In genomic region chr17:76422860-76423259, GRCh38 we compare ENCODE assay signal across 19 cellular contexts. TPM values are rescaled to one million over a fixed set of nuclear protein-coding genes. Genes with fewer than 3 reads are reported as not detected.
A peak's percentile ranks its signal among the peaks of the same experiment; 100 is the strongest.
DNase-seq lines count a peak whose midpoint lies in the region; ATAC-seq and TF ChIP-seq lines count a peak whose summit lies in the region.
"Had no signal": no experiment of that assay in that cellular context is flagged by ENCODE, and none has a peak within 500 bp of the region (broad histone marks: within the 10 kb centered on the region; RNA-seq: fewer than 3 reads in every experiment).

No MANE protein-coding gene starts in this region.

- H3K79me1 ChIP-seq in trophoblast cell (ENCODE audit: low read length) = no peaks in the 10 kb centered on the region

- H3K14ac ChIP-seq in trophoblast cell (ENCODE audit: low read length) = no peak overlapping the region

- no peak for TF ChIP-seq POLR2A in esophagus squamous epithelium (IDR thresholded peaks at IDR 0.05)

- peaks cover 27% of the 10 kb centered on the region for H3K36me3 ChIP-seq in BLaER1
- no peaks in the 10 kb centered on the region for H3K36me3 ChIP-seq in trophoblast cell (ENCODE audit: control insufficient read depth in 1 of 2, insufficient read depth in 2 of 2, low read length in 2 of 2)
- H3K36me3 ChIP-seq in esophagus squamous epithelium = peaks cover 0 to 15% (median 0%) of the 10 kb centered on the region in 3 donors
- H3K36me3 ChIP-seq: HAP-1 had no signal

- H3K27ac Mint-ChIP-seq in IgD-negative memory B cell (peak overlapping the region; percentile 41 to 94 (median 93)), Calu3 (ENCODE audit: unreplicated experiment) (no peak overlapping the region)
- H3K27ac Mint-ChIP-seq in central memory CD8-positive, alpha-beta T cell (ENCODE audit: low read depth) = no peak overlapping the region

- H4K8ac ChIP-seq in trophoblast cell (ENCODE audit: low read depth, low read length) = no peak overlapping the region

- peak overlapping the region in 3 of 4 donors; percentile 73 to 90 (median 77) for H3K4me3 Mint-ChIP-seq in IgD-negative memory B cell
- peak overlapping the region; percentile 2 for H3K4me3 Mint-ChIP-seq in central memory CD8-positive, alpha-beta T cell
- H3K4me3 Mint-ChIP-seq in Calu3 (ENCODE audit: low read depth, unreplicated experiment) = no peak overlapping the region

- no peak overlapping the region for H3K4ac ChIP-seq in trophoblast cell (ENCODE audit: low read depth, low read length)

- H3K4me1 Mint-ChIP-seq in IgD-negative memory B cell (peaks cover 43 to 51% (median 47%) of the 10 kb centered on the region in 3 donors), Calu3 (ENCODE audit: low read depth, unreplicated experiment) (peaks cover under 1% of the 10 kb centered on the region)
- H3K4me1 Mint-ChIP-seq in central memory CD8-positive, alpha-beta T cell = peaks cover 42% of the 10 kb centered on the region

- TF ChIP-seq CTCF in esophagus squamous epithelium (IDR thresholded peaks at IDR 0.05) = no peak
- no peak for TF ChIP-seq CTCF in Calu3 (IDR thresholded peaks at IDR 0.05; ENCODE audit: unreplicated experiment)

- H2BK5ac ChIP-seq in trophoblast cell (ENCODE audit: low read depth, low read length, poor library complexity) = no peak overlapping the region

- peak overlapping the region; percentile 52 for H3K18ac ChIP-seq in trophoblast cell (ENCODE audit: low read length)

- H3K9ac ChIP-seq in BLaER1 (no peak overlapping the region), trophoblast cell (ENCODE audit: low read length) (no peak overlapping the region)
- H3K9ac ChIP-seq: SK-N-SH had no signal

- H2AFZ ChIP-seq in trophoblast cell (ENCODE audit: insufficient read depth, low read length, poor library complexity) = no peak overlapping the region

- CTCF ChIA-PET in Calu3 (lab: Charles Lee) = interaction anchor here (0.8 to 1.3 kb wide), 2 partner anchors 24 to 36 kb away, joined by 3 to 5 read pairs; no protein-coding TSS in a partner anchor

- no peak overlapping the region for H3K23ac ChIP-seq in trophoblast cell (ENCODE audit: low read length)

- DNase-seq in central memory CD8-positive, alpha-beta T cell (ENCODE audit: low spot score in 2 of 2) = no peak
- DNase-seq in trophoblast cell (no peak), esophagus squamous epithelium (lab: John Stamatoyannopoulos, UW) (no peak), Calu3 (no peak)
- DNase-seq: CD8-positive, alpha-beta memory T cell; NCI-H1092 treated with DMSO at 0.1 percent for 48 hours; NCI-H146; NCI-H2029 treated with DMSO at 0.1 percent for 48 hours; NCI-H2171; NCI-H526 treated with DMSO at 0.1 percent for 48 hours; OCI-M1; SHP77 treated with DMSO at 0.1 percent for 48 hours; SK-N-SH had no signal

- peaks cover 8% of the 10 kb centered on the region for H3K36me3 Mint-ChIP-seq in IgD-negative memory B cell
- H3K36me3 Mint-ChIP-seq in central memory CD8-positive, alpha-beta T cell (ENCODE audit: insufficient read depth) = peaks cover 2% of the 10 kb centered on the region
- no peaks in the 10 kb centered on the region for H3K36me3 Mint-ChIP-seq in Calu3 (ENCODE audit: insufficient read depth, unreplicated experiment)

- H2AK5ac ChIP-seq in trophoblast cell (ENCODE audit: low read length) = no peak overlapping the region

- intact Hi-C loops in esophagus squamous epithelium (cut with DNase I) (no loop called here), Calu3 (cut with micrococcal nuclease; ENCODE audit: unreplicated experiment) (no loop called here)

- no peak overlapping the region for H4K91ac ChIP-seq in trophoblast cell (ENCODE audit: low read depth, low read length)

- BruUV-seq in Calu3 (replicated peaks; lab: Mats Ljungman, UMichigan) = no TSS peak

- H3K9me3 Mint-ChIP-seq in IgD-negative memory B cell (no peaks in the 10 kb centered on the region), Calu3 (ENCODE audit: low read depth, unreplicated experiment) (no peaks in the 10 kb centered on the region)
- H3K9me3 Mint-ChIP-seq in central memory CD8-positive, alpha-beta T cell = no peaks in the 10 kb centered on the region
- H3K9me3 Mint-ChIP-seq: CD8-positive, alpha-beta memory T cell had no signal

- ATAC-seq in central memory CD8-positive, alpha-beta T cell (replicated peaks; ENCODE audit: extremely low read depth, poor library complexity, severe bottlenecking) = no peak
- ATAC-seq in GM21526 (IDR thresholded peaks at IDR 0.05; ENCODE audit: low FRiP score, unreplicated experiment) (no peak), GM21381 (IDR thresholded peaks at IDR 0.05; ENCODE audit: unreplicated experiment) (no peak)

- H3K27me3 Mint-ChIP-seq in IgD-negative memory B cell = no peaks in the 10 kb centered on the region
- H3K27me3 Mint-ChIP-seq in central memory CD8-positive, alpha-beta T cell = no peaks in the 10 kb centered on the region
- H3K27me3 Mint-ChIP-seq in Calu3 (ENCODE audit: unreplicated experiment) = no peaks in the 10 kb centered on the region
- H3K27me3 Mint-ChIP-seq: CD8-positive, alpha-beta memory T cell had no signal

- no CpG with 5 or more reads among the region's 6 CpGs for WGBS in trophoblast cell (ENCODE audit: extremely low coverage, insufficient coverage, insufficient read length)
- WGBS in esophagus squamous epithelium, 2 donors = 85 to 92% methylated on average over 6 of the region's 6 CpGs

- H2BK120ac ChIP-seq in trophoblast cell (ENCODE audit: insufficient read depth, low read length, poor library complexity) = no peak overlapping the region

- H3K4me3 ChIP-seq in BLaER1 = no peak overlapping the region
- H3K4me3 ChIP-seq in trophoblast cell (ENCODE audit: low read depth, low read length) = no peak overlapping the region
- H3K4me3 ChIP-seq in esophagus squamous epithelium = no peak overlapping the region
- H3K4me3 ChIP-seq: HAP-1 had no signal

- H3K9me3 ChIP-seq in BLaER1 (no peaks in the 10 kb centered on the region; the same call in 1 of the 2 replicates), trophoblast cell (ENCODE audit: insufficient read depth, low read depth, low read length) (peaks cover 2% of the 10 kb centered on the region), esophagus squamous epithelium (no peaks in the 10 kb centered on the region)
- H3K9me3 ChIP-seq: HAP-1, SK-N-SH had no signal

- H3K27ac ChIP-seq in BLaER1 = peak overlapping the region; percentile 46; the same call in 1 of the 2 replicates
- no peak overlapping the region for H3K27ac ChIP-seq in trophoblast cell (ENCODE audit: low read depth, low read length)
- no peak overlapping the region for H3K27ac ChIP-seq in esophagus squamous epithelium

- H3K79me2 ChIP-seq in trophoblast cell (ENCODE audit: control insufficient read depth, insufficient read depth, low read length, poor library complexity) = no peaks in the 10 kb centered on the region

- H3K4me1 ChIP-seq in BLaER1 (peaks cover 73% of the 10 kb centered on the region), trophoblast cell (ENCODE audit: control insufficient read depth in 1 of 2, insufficient read depth in 2 of 2, low read length in 2 of 2) (no peaks in the 10 kb centered on the region), esophagus squamous epithelium (peaks cover 2 to 32% (median 5%) of the 10 kb centered on the region in 3 donors)

- H4K12ac ChIP-seq in trophoblast cell (ENCODE audit: low read depth, low read length) = no peak overlapping the region

- H4K20me1 ChIP-seq in BLaER1 = peaks cover 72% of the 10 kb centered on the region

- H3K4me2 ChIP-seq in BLaER1 = peak overlapping the region; percentile 40
- H3K4me2 ChIP-seq in trophoblast cell (ENCODE audit: low read length) = no peak overlapping the region
- H3K4me2 ChIP-seq: SK-N-SH had no signal

- H2BK12ac ChIP-seq in trophoblast cell (ENCODE audit: low read length) = no peak overlapping the region

- no peaks in the 10 kb centered on the region for H3K27me3 ChIP-seq in BLaER1
- H3K27me3 ChIP-seq in trophoblast cell (ENCODE audit: insufficient read depth, low read length) = no peaks in the 10 kb centered on the region
- H3K27me3 ChIP-seq in esophagus squamous epithelium = no peaks in the 10 kb centered on the region

RNA-seq across cellular contexts. Expression of gene UBE2O, which starts 30.1 kb away (rescaled TPM):
- polyA plus RNA-seq in IgD-negative memory B cell = 13.8 TPM
- 13.1 and 13.4 TPM in 2 replicates for polyA plus RNA-seq in trophoblast cell (2013)
- 10 to 100 TPM; 11.9 to 19.8 (median 16.3) TPM for total RNA-seq in esophagus squamous epithelium
- total RNA-seq in Calu3 (2022) = 29.0 and 34.4 TPM in 2 replicates

RNA-seq across cellular contexts. Expression of gene SPHK1, which starts 38.5 kb away (rescaled TPM):
- polyA plus RNA-seq in IgD-negative memory B cell = not detected
- polyA plus RNA-seq in trophoblast cell (2013) = 22.4 and 23.4 TPM in 2 replicates
- 10 to 100 TPM; 17.0 to 37.0 (median 22.8) TPM for total RNA-seq in esophagus squamous epithelium
- 1.5 and 1.7 TPM in 2 replicates for total RNA-seq in Calu3 (2022)

RNA-seq across cellular contexts. Expression of gene AANAT, which starts 44.5 kb away (rescaled TPM):
- polyA plus RNA-seq in IgD-negative memory B cell = 1.1 TPM
- 0.07 TPM in 1 of 2 replicates, not detected in the other for polyA plus RNA-seq in trophoblast cell (2013)
- total RNA-seq in esophagus squamous epithelium = not detected
- total RNA-seq in Calu3 (2022) = not detected in 2 replicates
- total RNA-seq: CD8-positive, alpha-beta memory T cell had no signal
- polyA plus RNA-seq: BJ; CD8-positive, alpha-beta memory T cell had no signal

Comparison
In these comparisons a context has a peak if more than half of its experiments do, and no peak if none do; other contexts are left out.
1. H3K27ac Mint-ChIP-seq: peak in IgD-negative memory B cell (3 of 3); none in central memory CD8-positive, alpha-beta T cell (single experiment) and Calu3 (single experiment).